9 cellular contexts compared by ENCODE assay signal in the genomic region with DNA sequence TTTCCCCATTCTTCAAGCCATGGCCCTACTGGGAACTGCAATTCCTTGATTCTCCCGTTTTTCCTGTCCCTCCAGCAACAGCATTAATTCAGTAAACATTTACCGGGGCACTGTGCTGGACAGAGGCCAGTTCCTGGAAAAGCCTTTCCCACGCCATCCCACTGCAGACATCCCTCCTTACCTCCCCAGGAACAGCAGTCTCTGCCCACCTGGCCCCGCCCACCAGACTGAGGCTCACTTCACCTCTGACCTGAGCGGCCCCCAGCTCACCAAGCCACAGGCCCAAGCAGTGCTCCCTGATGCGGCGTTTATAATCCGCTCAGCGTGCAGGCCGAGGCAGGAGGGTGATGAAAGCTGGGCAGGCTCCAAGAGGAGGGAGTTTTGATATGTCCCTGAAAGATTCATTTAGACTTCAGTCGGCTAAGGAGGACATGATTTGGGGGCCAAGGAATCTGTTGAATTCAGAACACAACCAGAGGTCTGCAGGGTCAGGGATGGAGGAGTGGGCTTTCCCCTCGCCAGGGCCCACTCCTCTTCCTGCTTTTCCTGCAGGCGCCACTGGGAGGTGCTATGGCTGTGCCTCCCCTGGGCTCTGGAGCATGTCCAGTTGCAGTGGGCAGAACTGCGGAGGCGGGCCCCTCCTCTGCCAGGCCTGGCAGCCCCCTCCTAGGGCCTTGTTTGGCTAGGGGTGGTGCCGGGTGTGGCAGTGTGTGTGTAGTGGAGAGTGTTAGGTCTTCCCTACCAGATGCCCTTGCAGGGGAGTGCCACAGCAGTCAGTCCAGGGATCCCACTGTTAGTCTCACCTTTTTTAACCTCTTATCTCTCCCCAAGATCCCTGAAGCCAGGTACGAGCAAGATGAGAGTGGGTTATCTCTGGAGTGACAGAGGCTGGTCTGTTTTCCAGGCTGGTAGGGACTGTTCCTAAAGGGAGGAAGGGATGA. TPM values are rescaled to one million over a fixed set of nuclear protein-coding genes. Genes with fewer than 3 reads are reported as not detected.
DNase-seq lines count a peak whose midpoint lies in the region; ATAC-seq and TF ChIP-seq lines count a peak whose summit lies in the region.
"Had no signal": no experiment of that assay in that cellular context is flagged by ENCODE, and none has a peak within 500 bp of the region (broad histone marks: within the 10 kb centered on the region; RNA-seq: fewer than 3 reads in every experiment).

No MANE protein-coding gene starts in this region.

- in situ Hi-C loops in gastrocnemius medialis (cut with MboI; ENCODE audit: low sequenced_read_pairs in 4 of 4), result no loop called here

- no peak overlapping the region for H3K4me3 Mint-ChIP-seq in T-helper 17 cell
- H3K4me3 Mint-ChIP-seq in activated CD8-positive, alpha-beta memory T cell treated with anti-CD3 and anti-CD28 coated beads, Interleukin-2, amount 10 ng/mL, durations not matched to agents 7 days and 5 days, result no peak overlapping the region
- H3K4me3 Mint-ChIP-seq: T-helper 1 cell treated with Interleukin-12 subunit alpha and Interleukin-12 subunit beta and Interleukin-4 antibody, amounts not matched to agents 30 μg/mL and 1 μg/mL, for 36 hours had no signal

- no peak for ATAC-seq in T-helper 17 cell
- ATAC-seq in gastrocnemius medialis, result no peak
- ATAC-seq in HG03280 (IDR thresholded peaks at IDR 0.05; ENCODE audit: unreplicated experiment), result no peak
- ATAC-seq in activated CD8-positive, alpha-beta memory T cell treated with anti-CD3 and anti-CD28 coated beads, Interleukin-2, amount 10 ng/mL, durations not matched to agents 7 days and 5 days, result no peak

- POLR2A ChIA-PET in GM10248 (lab: Yijun Ruan, JAX), result no interaction called here

- no peaks in the 10 kb centered on the region for H3K27me3 ChIP-seq in left ventricle myocardium inferior (ENCODE audit: low read depth)
- H3K27me3 ChIP-seq in gastrocnemius medialis, result no peaks in the 10 kb centered on the region

- peaks cover 10% of the 10 kb centered on the region for H3K4me1 Mint-ChIP-seq in T-helper 17 cell
- no peaks in the 10 kb centered on the region for H3K4me1 Mint-ChIP-seq in activated CD8-positive, alpha-beta memory T cell treated with anti-CD3 and anti-CD28 coated beads, Interleukin-2, amount 10 ng/mL, durations not matched to agents 7 days and 5 days

- H3K4me3 ChIP-seq in left ventricle myocardium inferior (peak overlapping the region; percentile 58), gastrocnemius medialis (peak overlapping the region in 2 of 4 donors; percentile 42 to 57)

- peaks cover 35% of the 10 kb centered on the region for H3K36me3 ChIP-seq in left ventricle myocardium inferior
- peaks cover 0 to 18% of the 10 kb centered on the region in 2 donors for H3K36me3 ChIP-seq in gastrocnemius medialis

- TF ChIP-seq CTCF in GM10248 (IDR thresholded peaks at IDR 0.05; ENCODE audit: control extremely low read depth, extremely low read depth, low read depth, missing control alignments) (peak; percentile 18), left ventricle myocardium inferior (IDR thresholded peaks at IDR 0.05; ENCODE audit: borderline replicate concordance) (peak; percentile 43), gastrocnemius medialis (IDR thresholded peaks at IDR 0.05 in 4 of 5, conservative IDR thresholded peaks at IDR 0.05 in 1 of 5) (peak in 3 of 5 experiments; percentile 24 to 41 (median 33))

- H3K27ac ChIP-seq in left ventricle myocardium inferior (replicated peaks), result peak overlapping the region; percentile 78
- H3K27ac ChIP-seq in gastrocnemius medialis, result peak overlapping the region; percentile 74 to 78 (median 76)

- H3K9me3 ChIP-seq in T-helper 17 cell (ENCODE audit: control insufficient read depth, low read length, poor library complexity, severe bottlenecking) (no peaks in the 10 kb centered on the region), left ventricle myocardium inferior (replicated peaks) (no peaks in the 10 kb centered on the region), gastrocnemius medialis (no peaks in the 10 kb centered on the region)

- no peaks in the 10 kb centered on the region for H3K27me3 Mint-ChIP-seq in T-helper 17 cell
- no peaks in the 10 kb centered on the region for H3K27me3 Mint-ChIP-seq in activated CD8-positive, alpha-beta memory T cell treated with anti-CD3 and anti-CD28 coated beads, Interleukin-2, amount 10 ng/mL, durations not matched to agents 7 days and 5 days

- peaks cover 43% of the 10 kb centered on the region for H3K4me1 ChIP-seq in left ventricle myocardium inferior
- H3K4me1 ChIP-seq in gastrocnemius medialis, result peaks cover 18 to 28% of the 10 kb centered on the region in 2 donors

- H3K9me3 Mint-ChIP-seq in activated CD8-positive, alpha-beta memory T cell treated with anti-CD3 and anti-CD28 coated beads, Interleukin-2, amount 10 ng/mL, durations not matched to agents 7 days and 5 days (ENCODE audit: low read depth), result no peaks in the 10 kb centered on the region
- H3K9me3 Mint-ChIP-seq: T-helper 1 cell treated with Interleukin-12 subunit alpha and Interleukin-12 subunit beta and Interleukin-4 antibody, amounts not matched to agents 30 μg/mL and 1 μg/mL, for 36 hours had no signal

- intact Hi-C loops in left ventricle myocardium inferior (cut with micrococcal nuclease) (no loop called here), gastrocnemius medialis (cut with DNase I; ENCODE audit: low total_unique reads) (no loop called here)

- CTCF ChIA-PET in GM10248 (lab: Yijun Ruan, JAX), result interaction anchor here (1.1 to 2.6 kb wide), 2 partner anchors 13 to 17 kb away, joined by 3 to 9 read pairs; no protein-coding TSS in a partner anchor
- CTCF ChIA-PET in activated CD8-positive, alpha-beta memory T cell treated with anti-CD3 and anti-CD28 coated beads, Interleukin-2, amount 10 ng/mL, durations not matched to agents 7 days and 5 days (lab: Charles Lee), result no interaction called here

- DNase-seq in GM10248 (ENCODE audit: extremely low spot score) (no peak), T-helper 17 cell (no peak), left ventricle myocardium inferior (peak; percentile 17), gastrocnemius medialis (no peak), NCI-H1417 (lab: John Stamatoyannopoulos, UW) (no peak), NCI-H1092 (lab: John Stamatoyannopoulos, UW) (no peak)
- no peak for DNase-seq in activated CD8-positive, alpha-beta memory T cell treated with anti-CD3 and anti-CD28 coated beads, Interleukin-2, amount 10 ng/mL, durations not matched to agents 7 days and 5 days

- H3K36me3 Mint-ChIP-seq in T-helper 17 cell (ENCODE audit: low read depth), result no peaks in the 10 kb centered on the region
- no peaks in the 10 kb centered on the region for H3K36me3 Mint-ChIP-seq in activated CD8-positive, alpha-beta memory T cell treated with anti-CD3 and anti-CD28 coated beads, Interleukin-2, amount 10 ng/mL, durations not matched to agents 7 days and 5 days

- H3K27ac Mint-ChIP-seq in T-helper 17 cell, result peak overlapping the region; percentile 11
- H3K27ac Mint-ChIP-seq in activated CD8-positive, alpha-beta memory T cell treated with anti-CD3 and anti-CD28 coated beads, Interleukin-2, amount 10 ng/mL, durations not matched to agents 7 days and 5 days, result no peak overlapping the region
- H3K27ac Mint-ChIP-seq: T-helper 1 cell treated with Interleukin-12 subunit alpha and Interleukin-12 subunit beta and Interleukin-4 antibody, amounts not matched to agents 30 μg/mL and 1 μg/mL, for 36 hours had no signal

- TF ChIP-seq POLR2A in gastrocnemius medialis (IDR thresholded peaks at IDR 0.05), result no peak

RNA-seq across cellular contexts. Expression of gene TAGLN, which starts 1.4 kb away (rescaled TPM):
- total RNA-seq in T-helper 17 cell, result 1 to 10 TPM; 8.7 to 9.6 TPM
- 113 TPM for total RNA-seq in left ventricle myocardium inferior
- 100 to 1,000 TPM in 3 of 4 donors, 10 to 100 TPM in 1; 27.4 to 191 (median 124) TPM for total RNA-seq in gastrocnemius medialis
- 1 to 10 TPM; 2.3 to 2.7 TPM for total RNA-seq in activated CD8-positive, alpha-beta memory T cell treated with anti-CD3 and anti-CD28 coated beads, Interleukin-2, amount 10 ng/mL, durations not matched to agents 7 days and 5 days

RNA-seq across cellular contexts. Expression of gene SIDT2, which starts 19.2 kb away (rescaled TPM):
- total RNA-seq in T-helper 17 cell (100 to 1,000 TPM; 106 to 118 TPM), left ventricle myocardium inferior (23.5 TPM), gastrocnemius medialis (10 to 100 TPM; 14.3 to 33.9 (median 17.7) TPM)
- total RNA-seq in activated CD8-positive, alpha-beta memory T cell treated with anti-CD3 and anti-CD28 coated beads, Interleukin-2, amount 10 ng/mL, durations not matched to agents 7 days and 5 days, result 10 to 100 TPM; 18.9 to 21.3 TPM

RNA-seq across cellular contexts. Expression of gene PCSK7, which starts 34.1 kb away (rescaled TPM):
- 100 to 1,000 TPM; 312 to 355 TPM for total RNA-seq in T-helper 17 cell
- 24.0 TPM for total RNA-seq in left ventricle myocardium inferior
- 10 to 100 TPM; 14.5 to 19.9 (median 16.4) TPM for total RNA-seq in gastrocnemius medialis
- 100 to 1,000 TPM; 121 to 140 TPM for total RNA-seq in activated CD8-positive, alpha-beta memory T cell treated with anti-CD3 and anti-CD28 coated beads, Interleukin-2, amount 10 ng/mL, durations not matched to agents 7 days and 5 days

RNA-seq across cellular contexts. Expression of gene RNF214, which starts 34.7 kb away (rescaled TPM):
- total RNA-seq in T-helper 17 cell (10 to 100 TPM; 20.1 to 24.4 TPM), left ventricle myocardium inferior (21.1 TPM), gastrocnemius medialis (10 to 100 TPM; 17.1 to 22.7 (median 19.9) TPM)
- total RNA-seq in activated CD8-positive, alpha-beta memory T cell treated with anti-CD3 and anti-CD28 coated beads, Interleukin-2, amount 10 ng/mL, durations not matched to agents 7 days and 5 days, result 10 to 100 TPM; 18.5 to 20.5 TPM

RNA-seq across cellular contexts. Expression of gene PAFAH1B2, which starts 53.7 kb away (rescaled TPM):
- total RNA-seq in T-helper 17 cell, result 10 to 100 TPM; 31.1 to 43.4 TPM
- 51.5 TPM for total RNA-seq in left ventricle myocardium inferior
- total RNA-seq in gastrocnemius medialis, result 10 to 100 TPM; 25.8 to 52.3 (median 35.2) TPM
- 10 to 100 TPM; 54.5 to 66.4 TPM for total RNA-seq in activated CD8-positive, alpha-beta memory T cell treated with anti-CD3 and anti-CD28 coated beads, Interleukin-2, amount 10 ng/mL, durations not matched to agents 7 days and 5 days
